8 cellular contexts compared by ENCODE assay signal in the genomic region with DNA sequence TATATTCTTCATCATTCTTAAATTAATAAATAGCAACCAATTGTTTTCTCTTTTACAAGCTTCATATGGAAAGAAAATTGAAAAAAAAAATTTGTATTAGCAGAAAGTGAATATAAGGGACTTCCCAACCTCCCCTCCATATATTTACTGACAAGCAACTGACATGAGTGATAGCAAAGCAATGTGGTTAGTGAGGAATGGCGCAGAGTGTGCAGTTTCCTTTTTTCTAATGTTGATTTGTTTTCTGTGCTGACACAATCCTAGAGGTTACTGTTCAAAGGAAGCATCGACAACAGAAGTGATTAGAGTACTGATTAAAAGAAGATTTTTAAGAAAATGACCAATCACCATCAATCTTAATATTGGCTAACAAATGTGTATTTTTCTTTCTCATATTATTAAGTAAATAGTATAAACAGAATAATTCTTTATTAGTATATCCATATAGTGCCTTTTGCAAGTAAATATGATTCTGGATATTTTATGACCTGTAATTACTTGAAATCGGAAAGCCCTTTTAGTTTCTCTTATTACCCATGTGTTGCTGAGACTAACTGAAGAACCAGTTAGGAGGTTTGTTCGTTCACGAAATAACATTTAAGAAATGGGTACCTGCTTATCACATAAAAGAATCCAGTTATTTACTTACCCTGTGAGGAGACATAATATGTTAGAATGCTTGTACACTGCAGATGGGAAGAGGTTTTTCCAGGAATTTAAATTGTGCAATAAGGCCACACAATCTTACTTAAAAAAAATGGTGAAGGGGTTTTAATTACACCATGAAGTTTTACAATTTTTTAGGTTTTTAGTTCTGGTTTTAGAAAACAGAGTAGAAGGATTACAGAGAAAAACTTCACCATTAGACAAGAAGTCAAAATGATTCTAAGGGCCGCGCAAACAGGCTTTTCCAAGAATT. TPM values are rescaled to one million over a fixed set of nuclear protein-coding genes. Genes with fewer than 3 reads are reported as not detected.
A peak's percentile ranks its signal among the peaks of the same experiment; 100 is the strongest.
DNase-seq lines count a peak whose midpoint lies in the region; ATAC-seq and TF ChIP-seq lines count a peak whose summit lies in the region.

No MANE protein-coding gene starts in this region.

- H4K8ac ChIP-seq in IMR-90 (ENCODE audit: low read depth in 2 of 2, low read length in 2 of 2) = peak overlapping the region; percentile 33 to 81

- peaks cover 13% of the 10 kb centered on the region for H3K4me1 ChIP-seq in IMR-90 (ENCODE audit: control insufficient read depth, insufficient read depth, low read length)

- no peaks in the 10 kb centered on the region for H3K36me3 ChIP-seq in IMR-90 (ENCODE audit: control insufficient read depth, insufficient read depth, low read length)

- H4K5ac ChIP-seq in IMR-90 (ENCODE audit: low read depth, low read length) = peak overlapping the region; percentile 60; the same call in 1 of the 2 replicates

- peak overlapping the region; percentile 92 for H3K23ac ChIP-seq in IMR-90 (ENCODE audit: low read depth, low read length)

- intact Hi-C loops in IMR-90 (cut with micrococcal nuclease) = loop anchor here (2.0 to 5.0 kb wide), 7 partner anchors 106 to 963 kb away; no protein-coding TSS in a partner anchor

- H3K27ac Mint-ChIP-seq in activated naive CD8-positive, alpha-beta T cell treated with anti-CD3 and anti-CD28 coated beads, Interleukin-2, amount 10 ng/mL, durations not matched to agents 7 days and 5 days = peak overlapping the region; percentile 94
- peak overlapping the region; percentile 86 for H3K27ac Mint-ChIP-seq in type B pancreatic cell

- POLR2A ChIA-PET in IMR-90 (lab: Charles Lee; ENCODE audit: unreplicated experiment) = no interaction called here
- POLR2A ChIA-PET in activated naive CD8-positive, alpha-beta T cell treated with anti-CD3 and anti-CD28 coated beads, Interleukin-2, amount 10 ng/mL, durations not matched to agents 7 days and 5 days (lab: Charles Lee) = interaction anchor here (0.9 to 5.8 kb wide), 2 partner anchors 25 to 273 kb away, joined by 5 to 83 read pairs; no protein-coding TSS in a partner anchor

- H2AK9ac ChIP-seq in IMR-90 (replicated peaks; ENCODE audit: low read depth, low read length, poor library complexity) = no peak overlapping the region

- H3K14ac ChIP-seq in IMR-90 (replicated peaks; ENCODE audit: low read depth, low read length) = peak overlapping the region; percentile 94

- TF ChIP-seq RAD21 in IMR-90 (IDR thresholded peaks at IDR 0.05; ENCODE audit: low read length) = no peak

- H3K36me3 Mint-ChIP-seq in activated naive CD8-positive, alpha-beta T cell treated with anti-CD3 and anti-CD28 coated beads, Interleukin-2, amount 10 ng/mL, durations not matched to agents 7 days and 5 days = peaks cover 33% of the 10 kb centered on the region
- H3K36me3 Mint-ChIP-seq in type B pancreatic cell = peaks cover 5% of the 10 kb centered on the region

- H3K9me1 ChIP-seq in IMR-90 (ENCODE audit: insufficient read depth, low read length) = peaks cover 12% of the 10 kb centered on the region

- H2BK5ac ChIP-seq in IMR-90 (ENCODE audit: low read depth, low read length, poor library complexity, severe bottlenecking) = peak overlapping the region; percentile 54

- no TSS peak for BruUV-seq in IMR-90 (replicated peaks; lab: Mats Ljungman, UMichigan)

- H4K91ac ChIP-seq in IMR-90 (ENCODE audit: insufficient read depth, low read depth, low read length) = peak overlapping the region; percentile 81; the same call in 1 of the 2 replicates

- H3K27ac ChIP-seq in IMR-90 (ENCODE audit: insufficient read depth, low read length) (peak overlapping the region; percentile 63), layer of hippocampus (ENCODE audit: low read depth, low read length) (peak overlapping the region; percentile 59)

- peak overlapping the region; percentile 87 for H3K56ac ChIP-seq in IMR-90 (ENCODE audit: extremely low read depth, insufficient read depth, low read length)

- no peaks in the 10 kb centered on the region for H3K9me3 ChIP-seq in IMR-90 (ENCODE audit: control insufficient read depth, insufficient read depth, low read length)

- H3K27me3 ChIP-seq in IMR-90 (ENCODE audit: control insufficient read depth, insufficient read depth, low read length) = no peaks in the 10 kb centered on the region
- H3K27me3 ChIP-seq in layer of hippocampus (ENCODE audit: control insufficient read depth, insufficient read depth, low read length) = peaks cover 8% of the 10 kb centered on the region

- peak overlapping the region; percentile 95 for H3K4me3 Mint-ChIP-seq in activated naive CD8-positive, alpha-beta T cell treated with anti-CD3 and anti-CD28 coated beads, Interleukin-2, amount 10 ng/mL, durations not matched to agents 7 days and 5 days
- H3K4me3 Mint-ChIP-seq in type B pancreatic cell = peak overlapping the region; percentile 92

- no peak for TF ChIP-seq POLR2A in IMR-90 (IDR thresholded peaks at IDR 0.05; ENCODE audit: low read depth, low read length)

- peak overlapping the region; percentile 58; the same call in 1 of the 3 replicates for H2BK15ac ChIP-seq in IMR-90 (ENCODE audit: low read depth, low read length)

- peak overlapping the region; percentile 87 for H3K18ac ChIP-seq in IMR-90 (ENCODE audit: low read depth, low read length)

- no CpG with 5 or more reads among the region's 7 CpGs for WGBS in IMR-90 (ENCODE audit: extremely low coverage in 2 of 2, insufficient read length in 1 of 2), 2 experiments

- H2BK20ac ChIP-seq in IMR-90 (ENCODE audit: low read depth, low read length) = peak overlapping the region; percentile 75; the same call in 1 of the 2 replicates

- CTCF ChIA-PET in IMR-90 (lab: Yijun Ruan, JAX) = interaction anchor here (0.6 kb wide), 1 partner anchor 404 kb away, joined by 3 read pairs; no protein-coding TSS in a partner anchor

- H3K4me3 ChIP-seq in IMR-90 (ENCODE audit: insufficient read depth, low read depth, low read length) = peak overlapping the region; percentile 94

- DNase-seq in ACHN (peak; percentile 19), IMR-90 (no peak), type B pancreatic cell (ENCODE audit: extremely low spot score, unreplicated experiment) (no peak), H4 (ENCODE audit: low spot score) (no peak)
- no peak for DNase-seq in activated naive CD8-positive, alpha-beta T cell treated with anti-CD3 and anti-CD28 coated beads, Interleukin-2, amount 10 ng/mL, durations not matched to agents 7 days and 5 days
- no peak for DNase-seq in activated CD4-positive, alpha-beta T cell treated with anti-CD3 and anti-CD28 coated beads, Interleukin-2, amount 50 U/mL, for 4 hours

- peak overlapping the region; percentile 86 for H2BK120ac ChIP-seq in IMR-90 (ENCODE audit: low read depth, low read length)

- H2AK5ac ChIP-seq in IMR-90 (ENCODE audit: low read depth, low read length) = peak overlapping the region; percentile 66; the same call in 1 of the 2 replicates

- dilution Hi-C loops in IMR-90 (cut with HindIII; ENCODE audit: low sequenced_read_pairs, unreplicated experiment) = no loop called here

- H3K4ac ChIP-seq in IMR-90 (ENCODE audit: low read depth, low read length) = peak overlapping the region; percentile 85

- H3K4me2 ChIP-seq in IMR-90 (ENCODE audit: low read depth, low read length) = peak overlapping the region; percentile 89

- peaks cover 17 to 43% of the 10 kb centered on the region in 2 experiments for H3K79me1 ChIP-seq in IMR-90 (ENCODE audit: low read depth in 1 of 2, low read length in 2 of 2)

- H3K4me1 Mint-ChIP-seq in activated naive CD8-positive, alpha-beta T cell treated with anti-CD3 and anti-CD28 coated beads, Interleukin-2, amount 10 ng/mL, durations not matched to agents 7 days and 5 days = peaks cover 43% of the 10 kb centered on the region
- H3K4me1 Mint-ChIP-seq in type B pancreatic cell (ENCODE audit: unreplicated experiment) = peaks cover 29% of the 10 kb centered on the region

- no peaks in the 10 kb centered on the region for H4K20me1 ChIP-seq in IMR-90 (ENCODE audit: insufficient read depth, low read length)

- in situ Hi-C loops in ACHN (cut with HindIII; ENCODE audit: low pct_ligation_motif_present, low pct_unique_long_range_greater_than_20kb, low sequenced_read_pairs) = no loop called here
- in situ Hi-C loops in IMR-90 (cut with MboI; ENCODE audit: low sequenced_read_pairs) = loop anchor here (10.0 kb wide), 1 partner anchor 453 kb away; no protein-coding TSS in a partner anchor

- TF ChIP-seq CTCF in IMR-90 (conservative IDR thresholded peaks at IDR 0.05; ENCODE audit: low read depth, low read length) (no peak), type B pancreatic cell (conservative IDR thresholded peaks at IDR 0.05) (no peak)

- no peak for ATAC-seq in IMR-90 (ENCODE audit: low read depth)
- no peak for ATAC-seq in activated naive CD8-positive, alpha-beta T cell treated with anti-CD3 and anti-CD28 coated beads, Interleukin-2, amount 10 ng/mL, durations not matched to agents 7 days and 5 days (ENCODE audit: low read depth)
- no peak for ATAC-seq in HG03196 (IDR thresholded peaks at IDR 0.05; ENCODE audit: unreplicated experiment)

- H3K9me3 Mint-ChIP-seq in activated naive CD8-positive, alpha-beta T cell treated with anti-CD3 and anti-CD28 coated beads, Interleukin-2, amount 10 ng/mL, durations not matched to agents 7 days and 5 days = no peaks in the 10 kb centered on the region
- H3K9me3 Mint-ChIP-seq in type B pancreatic cell = no peaks in the 10 kb centered on the region

- H2AFZ ChIP-seq in IMR-90 (replicated peaks; ENCODE audit: low read length, poor library complexity) = peak overlapping the region; percentile 15

- H3K9ac ChIP-seq in IMR-90 (ENCODE audit: low read depth, low read length) = peak overlapping the region; percentile 95; the same call in 1 of the 2 replicates

- H3K27me3 Mint-ChIP-seq in activated naive CD8-positive, alpha-beta T cell treated with anti-CD3 and anti-CD28 coated beads, Interleukin-2, amount 10 ng/mL, durations not matched to agents 7 days and 5 days = no peaks in the 10 kb centered on the region
- H3K27me3 Mint-ChIP-seq in type B pancreatic cell = peaks cover 50% of the 10 kb centered on the region

TF ChIP-seq in IMR-90, 13 proteins besides CTCF, POLR2A, EP300 and RAD21:
- no peak for TF ChIP-seq FOS (IDR thresholded peaks at IDR 0.05; ENCODE audit: low read depth, low read length)
- TF ChIP-seq CEBPB (IDR thresholded peaks at IDR 0.05; ENCODE audit: low read depth, low read length) = peak; percentile 85
- TF ChIP-seq MXI1 (IDR thresholded peaks at IDR 0.05; ENCODE audit: borderline replicate concordance, low read depth, low read length) = no peak

RNA-seq across cellular contexts. Expression of gene PTGER4, which starts 1.4 kb away (rescaled TPM):
- total RNA-seq in IMR-90 (2012; rRNA removed) (7.9 and 10.6 TPM in 2 replicates), type B pancreatic cell (ENCODE audit: low replicate concordance) (8.0 and 12.0 TPM in 2 replicates)
- 10.1 and 15.4 TPM in 2 replicates for polyA plus RNA-seq in IMR-90 (2012; rRNA removed)
- 9.9 and 20.9 TPM in 2 replicates for polyA plus RNA-seq in IMR-90 (2012; cell fraction: cytosol; rRNA removed)
- polyA plus RNA-seq in IMR-90 (2012; cell fraction: nucleus; rRNA removed; ENCODE audit: low replicate concordance) = 11.4 and 25.1 TPM in 2 replicates
- 10 to 100 TPM; 51.4 to 53.8 TPM for total RNA-seq in activated naive CD8-positive, alpha-beta T cell treated with anti-CD3 and anti-CD28 coated beads, Interleukin-2, amount 10 ng/mL, durations not matched to agents 7 days and 5 days
- total RNA-seq in H4 (2014; rRNA removed; shearing (Covaris generic)) = 4.8 and 7.9 TPM in 2 replicates
